In genomic region chr2:11422491-11422865, GRCh38 we compare ENCODE assay signal across 1 cellular context.
A peak's percentile ranks its signal among the peaks of the same experiment; 100 is the strongest.
TF ChIP-seq lines count a peak whose summit lies in the region.

No MANE protein-coding gene starts in this region.

TF ChIP-seq in HepG2, 621 proteins besides CTCF, POLR2A, EP300 and RAD21 (continued from another document and continues in another):
- TF ChIP-seq PATZ1 (CRISPR knock-in tag; IDR thresholded peaks at IDR 0.05) (0 out of 2 replicates have a peak, but pooled peaks have one; percentile 0), XRCC5 (optimal IDR thresholded peaks at IDR 0.05; ENCODE audit: low read length) (no peak), DMTF1 (CRISPR knock-in tag; IDR thresholded peaks at IDR 0.05) (no peak), THAP9 (CRISPR knock-in tag; IDR thresholded peaks at IDR 0.05; ENCODE audit: borderline replicate concordance) (peak; percentile 40; the same call in 1 of the 2 replicates), HMGXB4 (CRISPR knock-in tag; IDR thresholded peaks at IDR 0.05; ENCODE audit: borderline replicate concordance in 1 of 2, low read depth in 1 of 2) (peak in 1 of 2 experiments; percentile 41; a peak in 1 of 4 replicates), ASH2L (IDR thresholded peaks at IDR 0.05; ENCODE audit: insufficient read length, low read depth, low read length) (peak; percentile 66), BRF2 (CRISPR knock-in tag; IDR thresholded peaks at IDR 0.05) (no peak), SOX5 (CRISPR knock-in tag; IDR thresholded peaks at IDR 0.05; ENCODE audit: borderline replicate concordance) (no peak), MXD1 (CRISPR knock-in tag; IDR thresholded peaks at IDR 0.05) (no peak), ZNF713 (CRISPR knock-in tag; IDR thresholded peaks at IDR 0.05) (no peak), IRF9 (CRISPR knock-in tag; IDR thresholded peaks at IDR 0.05; ENCODE audit: borderline replicate concordance) (peak; percentile 67), PREB (CRISPR knock-in tag; IDR thresholded peaks at IDR 0.05) (no peak), NCOR1 (IDR thresholded peaks at IDR 0.05; ENCODE audit: borderline replicate concordance, low read length) (no peak), ZNF788 (CRISPR knock-in tag; IDR thresholded peaks at IDR 0.05; ENCODE audit: borderline replicate concordance) (no peak), ZNF276 (CRISPR knock-in tag; IDR thresholded peaks at IDR 0.05; ENCODE audit: low read depth) (no peak), ZNF329 (CRISPR knock-in tag; IDR thresholded peaks at IDR 0.05; ENCODE audit: low read depth) (no peak), CREM (IDR thresholded peaks at IDR 0.05) (no peak), CREM (CRISPR knock-in tag; IDR thresholded peaks at IDR 0.05) (no peak), KAT8 (CRISPR knock-in tag; IDR thresholded peaks at IDR 0.05) (no peak; the same call in 1 of the 2 replicates), RBM39 (IDR thresholded peaks at IDR 0.05; ENCODE audit: low read depth, low read length, poor library complexity, severe bottlenecking) (no peak), YEATS4 (CRISPR knock-in tag; IDR thresholded peaks at IDR 0.05; ENCODE audit: borderline replicate concordance) (no peak), EEA1 (CRISPR knock-in tag; IDR thresholded peaks at IDR 0.05; ENCODE audit: borderline replicate concordance) (0 out of 2 replicates have a peak, but pooled peaks have one; percentile 43), ZNF629 (CRISPR knock-in tag; conservative IDR thresholded peaks at IDR 0.05) (no peak), ZNF335 (CRISPR knock-in tag; IDR thresholded peaks at IDR 0.05) (no peak), TIGD3 (CRISPR knock-in tag; IDR thresholded peaks at IDR 0.05; ENCODE audit: borderline replicate concordance) (no peak), NR0B2 (CRISPR knock-in tag; IDR thresholded peaks at IDR 0.05) (no peak), ARID4A (CRISPR knock-in tag; IDR thresholded peaks at IDR 0.05; ENCODE audit: borderline replicate concordance) (peak; percentile 18; the same call in 1 of the 2 replicates), ZKSCAN8 (CRISPR knock-in tag; IDR thresholded peaks at IDR 0.05; ENCODE audit: borderline replicate concordance) (0 out of 2 replicates have a peak, but pooled peaks have one; percentile 0), STAT5B (CRISPR knock-in tag; IDR thresholded peaks at IDR 0.05) (no peak), BHLHE40 (IDR thresholded peaks at IDR 0.05; ENCODE audit: low read length) (no peak), ZNF260 (CRISPR knock-in tag; IDR thresholded peaks at IDR 0.05; ENCODE audit: borderline replicate concordance, low read depth) (no peak)
